Comparison of ENCODE assay signal across 1 cellular context in genomic region chr14:99549684-99550083, GRCh38.
TF ChIP-seq lines count a peak whose summit lies in the region.

No MANE protein-coding gene starts in this region.

TF ChIP-seq in HepG2, 621 proteins besides CTCF, POLR2A, EP300 and RAD21 (continued from another document and continues in another):
- TF ChIP-seq MXD1 (CRISPR knock-in tag; IDR thresholded peaks at IDR 0.05), result no peak
- TF ChIP-seq ZNF121 (CRISPR knock-in tag; IDR thresholded peaks at IDR 0.05), result 0 out of 2 replicates have a peak, but pooled peaks have one; percentile 22
- no peak for TF ChIP-seq ZNF83 (CRISPR knock-in tag; IDR thresholded peaks at IDR 0.05; ENCODE audit: borderline replicate concordance)
- TF ChIP-seq IRF2 (CRISPR knock-in tag; IDR thresholded peaks at IDR 0.05), result 0 out of 2 replicates have a peak, but pooled peaks have one; percentile 26
- no peak for TF ChIP-seq ARHGAP35 (CRISPR knock-in tag; IDR thresholded peaks at IDR 0.05; ENCODE audit: borderline replicate concordance)
- no peak for TF ChIP-seq ZNF878 (CRISPR knock-in tag; IDR thresholded peaks at IDR 0.05)
- no peak for TF ChIP-seq ZFYVE20 (CRISPR knock-in tag; IDR thresholded peaks at IDR 0.05; ENCODE audit: borderline replicate concordance, low read depth)
- no peak for TF ChIP-seq ZNF788 (CRISPR knock-in tag; IDR thresholded peaks at IDR 0.05; ENCODE audit: borderline replicate concordance)
- TF ChIP-seq ZNF44 (CRISPR knock-in tag; IDR thresholded peaks at IDR 0.05), result no peak
- peak; percentile 47; the same call in 1 of the 2 replicates for TF ChIP-seq ZNF281 (CRISPR knock-in tag; IDR thresholded peaks at IDR 0.05; ENCODE audit: borderline replicate concordance)
- no peak for TF ChIP-seq FOXK1 (CRISPR knock-in tag; IDR thresholded peaks at IDR 0.05; ENCODE audit: borderline replicate concordance, low read depth)
- no peak for TF ChIP-seq THRA (CRISPR knock-in tag; IDR thresholded peaks at IDR 0.05; ENCODE audit: borderline replicate concordance)
- no peak for TF ChIP-seq THAP7 (CRISPR knock-in tag; IDR thresholded peaks at IDR 0.05)
- no peak for TF ChIP-seq STAG1 (CRISPR knock-in tag; IDR thresholded peaks at IDR 0.05)
- no peak for TF ChIP-seq ZFP41 (CRISPR knock-in tag; IDR thresholded peaks at IDR 0.05; ENCODE audit: borderline replicate concordance)
- TF ChIP-seq ZNF670 (CRISPR knock-in tag; IDR thresholded peaks at IDR 0.05; ENCODE audit: borderline replicate concordance), result no peak
- TF ChIP-seq GLI4 (CRISPR knock-in tag; IDR thresholded peaks at IDR 0.05; ENCODE audit: borderline replicate concordance), result no peak
- TF ChIP-seq PRDM4 (CRISPR knock-in tag; IDR thresholded peaks at IDR 0.05; ENCODE audit: borderline replicate concordance), result no peak
- TF ChIP-seq MXD3 (CRISPR knock-in tag; IDR thresholded peaks at IDR 0.05), result no peak
- TF ChIP-seq NAIF1 (CRISPR knock-in tag; IDR thresholded peaks at IDR 0.05; ENCODE audit: borderline replicate concordance), result no peak
- TF ChIP-seq ZNF382 (CRISPR knock-in tag; IDR thresholded peaks at IDR 0.05; ENCODE audit: borderline replicate concordance), result no peak
- peak; percentile 42; the same call in 1 of the 2 replicates for TF ChIP-seq PRDM10 (CRISPR knock-in tag; IDR thresholded peaks at IDR 0.05; ENCODE audit: low read depth)
- no peak for TF ChIP-seq ATF7 (IDR thresholded peaks at IDR 0.05)
- no peak for TF ChIP-seq ATF7 (CRISPR knock-in tag; IDR thresholded peaks at IDR 0.05)
- no peak for TF ChIP-seq ZMYM2 (CRISPR knock-in tag; IDR thresholded peaks at IDR 0.05)
- no peak; the same call in 1 of the 2 replicates for TF ChIP-seq HIC2 (CRISPR knock-in tag; IDR thresholded peaks at IDR 0.05; ENCODE audit: low read depth)
- no peak for TF ChIP-seq KDM3A (CRISPR knock-in tag; IDR thresholded peaks at IDR 0.05; ENCODE audit: low read depth)
- no peak for TF ChIP-seq ZNF101 (CRISPR knock-in tag; IDR thresholded peaks at IDR 0.05; ENCODE audit: borderline replicate concordance, low read depth)
- no peak for TF ChIP-seq CENPT (CRISPR knock-in tag; IDR thresholded peaks at IDR 0.05; ENCODE audit: low read depth)
- no peak for TF ChIP-seq GABPA (IDR thresholded peaks at IDR 0.05; ENCODE audit: low read depth, low read length)
- no peak for TF ChIP-seq GABPA (CRISPR knock-in tag; IDR thresholded peaks at IDR 0.05; ENCODE audit: low read depth)
- no peak for TF ChIP-seq HMG20B (CRISPR knock-in tag; conservative IDR thresholded peaks at IDR 0.05)
- TF ChIP-seq DBP (CRISPR knock-in tag; IDR thresholded peaks at IDR 0.05; ENCODE audit: not compliant biosample characterization), result no peak
- TF ChIP-seq ZBTB20 (CRISPR knock-in tag; IDR thresholded peaks at IDR 0.05; ENCODE audit: borderline replicate concordance, low read depth), result no peak
- no peak for TF ChIP-seq CEBPZ (IDR thresholded peaks at IDR 0.05; ENCODE audit: low read length)
- no peak for TF ChIP-seq GATA4 (IDR thresholded peaks at IDR 0.05; ENCODE audit: borderline replicate concordance, low read depth)
- TF ChIP-seq ZNF441 (CRISPR knock-in tag; IDR thresholded peaks at IDR 0.05; ENCODE audit: borderline replicate concordance), result no peak
- no peak for TF ChIP-seq IRX3 (CRISPR knock-in tag; IDR thresholded peaks at IDR 0.05; ENCODE audit: borderline replicate concordance, low read depth)
- TF ChIP-seq ZFAT (CRISPR knock-in tag; conservative IDR thresholded peaks at IDR 0.05), result no peak
- TF ChIP-seq ZNF746 (CRISPR knock-in tag; IDR thresholded peaks at IDR 0.05), result peak; percentile 22; the same call in 1 of the 2 replicates
- TF ChIP-seq SP140L (CRISPR knock-in tag; IDR thresholded peaks at IDR 0.05; ENCODE audit: borderline replicate concordance), result no peak
- no peak for TF ChIP-seq EHMT2 (IDR thresholded peaks at IDR 0.05; ENCODE audit: borderline replicate concordance, low read depth, low read length)
- no peak for TF ChIP-seq HIVEP1 (CRISPR knock-in tag; IDR thresholded peaks at IDR 0.05)
- no peak for TF ChIP-seq ZNF264 (CRISPR knock-in tag; IDR thresholded peaks at IDR 0.05)
- no peak for TF ChIP-seq ZKSCAN1 (IDR thresholded peaks at IDR 0.05; ENCODE audit: low read length)
